In the genomic region with DNA sequence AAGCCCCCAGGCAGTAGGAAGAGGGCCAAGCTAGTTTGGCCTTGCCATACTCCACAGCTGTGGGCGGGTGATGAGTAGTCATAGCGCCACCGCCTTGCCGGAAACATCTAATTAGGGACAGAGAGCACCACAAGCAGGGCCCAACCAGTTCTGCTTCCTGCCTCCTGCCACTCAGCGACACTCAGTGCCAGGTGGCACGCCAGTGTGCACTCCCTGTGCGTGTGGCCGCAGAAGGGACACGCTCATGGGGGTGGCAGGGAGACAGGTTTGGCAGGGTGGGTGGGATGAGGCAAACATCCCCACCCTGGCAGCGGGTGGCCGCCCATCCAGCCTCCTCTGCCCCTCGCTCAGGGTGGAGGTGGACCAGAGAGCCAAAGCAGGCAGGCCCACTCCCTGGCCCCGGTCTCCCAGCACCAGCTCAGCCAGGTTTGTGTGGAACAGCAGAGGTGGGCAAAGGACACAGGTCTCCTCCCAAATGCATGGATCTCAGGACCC, we compare ENCODE assay signal across 7 cellular contexts. TPM values are rescaled to one million over a fixed set of nuclear protein-coding genes. Genes with fewer than 3 reads are reported as not detected.
DNase-seq lines count a peak whose midpoint lies in the region; ATAC-seq, FAIRE-seq and TF ChIP-seq lines count a peak whose summit lies in the region.

No MANE protein-coding gene starts in this region.

- H3K4me3 ChIP-seq in upper lobe of left lung (no peak overlapping the region), mesendoderm (ENCODE audit: low read length) (no peak overlapping the region)

- no peak overlapping the region for H4K8ac ChIP-seq in mesendoderm (ENCODE audit: low read depth, low read length)

- no peaks in the 10 kb centered on the region for H3K79me1 ChIP-seq in mesendoderm (ENCODE audit: low read length)

- DNase-seq in SKM-1 (lab: John Stamatoyannopoulos, UW; ENCODE audit: unreplicated experiment) (peak; percentile 28), upper lobe of left lung (peak; percentile 62 to 72), mesendoderm (no peak), D721Med (ENCODE audit: insufficient read length, low spot score) (no peak)

- no peak overlapping the region for H2BK15ac ChIP-seq in mesendoderm (replicated peaks; ENCODE audit: low read depth)

- no peaks in the 10 kb centered on the region for H3K79me2 ChIP-seq in mesendoderm (ENCODE audit: control insufficient read depth, insufficient read depth, low read length)

- no peak overlapping the region for H4K5ac ChIP-seq in mesendoderm (ENCODE audit: low read length)

- no peak for TF ChIP-seq EP300 in upper lobe of left lung (IDR thresholded peaks at IDR 0.05)

- H3K23ac ChIP-seq in mesendoderm (ENCODE audit: low read length), result no peak overlapping the region

- FAIRE-seq in D721Med (lab: Jason Lieb, UNC), result no peak

- H3K56ac ChIP-seq in mesendoderm (ENCODE audit: low read length), result no peak overlapping the region

- no peak overlapping the region for H3K4me2 ChIP-seq in mesendoderm (ENCODE audit: low read length)

- H3K4me1 ChIP-seq in upper lobe of left lung (peaks cover 16 to 29% (median 18%) of the 10 kb centered on the region in 4 donors), mesendoderm (ENCODE audit: control insufficient read depth, low read depth, low read length) (peaks cover 3% of the 10 kb centered on the region)

- TF ChIP-seq POLR2A in upper lobe of left lung (IDR thresholded peaks at IDR 0.05), result peak in 1 of 4 donors; percentile 27

- H3K27ac ChIP-seq in upper lobe of left lung, result peak overlapping the region in 2 of 4 donors; percentile 3 to 54
- H3K27ac ChIP-seq in mesendoderm (ENCODE audit: low read depth, low read length), result no peak overlapping the region

- H2AK5ac ChIP-seq in mesendoderm (ENCODE audit: low read length), result no peak overlapping the region

- no peaks in the 10 kb centered on the region for H3K9me3 ChIP-seq in upper lobe of left lung

- no peak overlapping the region for H3K4ac ChIP-seq in mesendoderm (ENCODE audit: low read depth, low read length)

- no peak overlapping the region for H3K18ac ChIP-seq in mesendoderm (ENCODE audit: low read length)

- H3K36me3 ChIP-seq in upper lobe of left lung (no peaks in the 10 kb centered on the region), mesendoderm (ENCODE audit: control insufficient read depth, insufficient read depth, low read length) (no peaks in the 10 kb centered on the region)

- H3K27me3 ChIP-seq in upper lobe of left lung (peaks cover 2 to 17% (median 11%) of the 10 kb centered on the region in 4 donors), mesendoderm (ENCODE audit: insufficient read depth, low read length, poor library complexity) (peaks cover 4% of the 10 kb centered on the region)

- WGBS in upper lobe of left lung, 2 donors, result 50% methylated on average over 13 of the region's 13 CpGs; no CpG with 5 or more reads in 1 of the 2 donors
- WGBS in mesendoderm (ENCODE audit: extremely low coverage, insufficient coverage, low lambda C conversion rate), result no CpG with 5 or more reads among the region's 13 CpGs

- TF ChIP-seq CTCF in upper lobe of left lung (IDR thresholded peaks at IDR 0.05) (no peak), D721Med (IDR thresholded peaks at IDR 0.05; ENCODE audit: insufficient read depth, missing control alignments) (no peak)

- H2BK5ac ChIP-seq in mesendoderm (ENCODE audit: low read length), result no peak overlapping the region

- no peak overlapping the region for H2BK120ac ChIP-seq in mesendoderm (ENCODE audit: low read depth, low read length)

- no peak overlapping the region for H3K9ac ChIP-seq in mesendoderm (ENCODE audit: low read length)

- ATAC-seq in GM18867 (IDR thresholded peaks at IDR 0.05; ENCODE audit: unreplicated experiment) (peak; percentile 70), HG02870 (IDR thresholded peaks at IDR 0.05; ENCODE audit: unreplicated experiment) (peak; percentile 54), esophagus mucosa (peak; percentile 56), upper lobe of left lung (ENCODE audit: low FRiP score in 2 of 2) (peak; percentile 40 to 65)

RNA-seq across cellular contexts. Expression of a gene that starts 4.9 kb away (rescaled TPM):
- total RNA-seq in esophagus mucosa (49.0 TPM), upper lobe of left lung (1 to 10 TPM in 2 of 6 donors, under 1 TPM in 4; under 0.01 to 2.2 (median 0.77) TPM)
- 1.7 TPM for polyA plus RNA-seq in mesendoderm (2013, experiment 1 of 2)
- 2.0 TPM for polyA plus RNA-seq in mesendoderm (2013, experiment 2 of 2)

RNA-seq across cellular contexts. Expression of a gene that starts 11.0 kb away (rescaled TPM):
- total RNA-seq in esophagus mucosa (18.2 TPM), upper lobe of left lung (10 to 100 TPM; 24.8 to 66.0 (median 46.8) TPM)
- 1.4 TPM for polyA plus RNA-seq in mesendoderm (2013, experiment 1 of 2)
- polyA plus RNA-seq in mesendoderm (2013, experiment 2 of 2), result 1.5 TPM

RNA-seq across cellular contexts. Expression of a gene that starts 42.0 kb away (rescaled TPM):
- total RNA-seq in esophagus mucosa (0.12 TPM), upper lobe of left lung (under 1 TPM in 2 of 6 donors, not detected in 4; 0.37 to 0.69 TPM)
- 0.10 TPM for polyA plus RNA-seq in mesendoderm (2013, experiment 1 of 2)
- 0.08 TPM for polyA plus RNA-seq in mesendoderm (2013, experiment 2 of 2)

Comparison
In these comparisons a context has a peak if more than half of its experiments do, and no peak if none do; other contexts are left out.
1. DNase-seq: peak in SKM-1 (single experiment) and upper lobe of left lung (2 of 2); none in mesendoderm (single experiment) and D721Med (single experiment).
2. RNA of a gene that starts 4.9 kb away (total RNA-seq): 49.0 TPM in esophagus mucosa (single experiment); under 0.01 to 2.2 TPM in upper lobe of left lung; every median in the first group is over 10 times any median in the second.
3. Peak in every context shown above with its lines, with median percentiles within 50 percentile points of each other: ATAC-seq.